Comparison of ENCODE assay signal across 3 cellular contexts in the genomic region with DNA sequence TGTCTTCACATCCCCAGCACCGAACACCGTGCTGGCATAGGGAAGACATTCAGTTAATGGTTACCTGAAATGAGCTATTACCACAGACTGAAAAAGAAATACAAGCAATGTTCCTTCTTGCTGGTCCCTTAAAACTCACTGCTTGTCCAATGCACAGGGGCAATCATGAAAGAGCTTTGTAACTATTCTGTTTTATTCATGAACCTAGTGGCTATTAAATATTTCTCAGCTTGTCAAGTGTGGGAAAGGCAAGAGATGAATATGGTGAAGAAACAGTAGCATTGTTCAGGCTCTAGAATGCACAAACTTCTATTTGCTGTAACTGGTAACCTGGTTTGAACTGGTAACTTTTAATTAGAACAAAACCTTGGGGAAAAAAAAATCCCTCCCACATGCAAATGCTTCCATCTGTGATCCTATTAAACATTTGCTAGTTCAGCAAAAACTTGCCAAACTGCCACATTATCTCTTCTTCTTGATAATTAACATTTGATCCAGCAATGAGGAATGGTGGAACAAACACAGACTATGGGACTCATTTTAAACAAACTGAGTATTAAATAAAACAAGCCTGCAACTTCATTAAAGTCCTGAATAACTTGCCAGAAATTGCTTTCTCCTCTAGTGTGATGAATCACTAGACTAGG.
TF ChIP-seq lines count a peak whose summit lies in the region.

No MANE protein-coding gene starts in this region.

TF ChIP-seq in SK-N-SH, 30 proteins besides CTCF, POLR2A, EP300 and RAD21:
- TF ChIP-seq NFIC (IDR thresholded peaks at IDR 0.05; ENCODE audit: borderline replicate concordance) (no peak), TAF1 (IDR thresholded peaks at IDR 0.05; ENCODE audit: borderline replicate concordance, low read depth, low read length) (no peak), SMC3 (IDR thresholded peaks at IDR 0.05; ENCODE audit: low read depth, low read length) (no peak), NRF1 (IDR thresholded peaks at IDR 0.05; ENCODE audit: low read depth, low read length) (no peak), FOSL2 (IDR thresholded peaks at IDR 0.05; ENCODE audit: borderline replicate concordance, low read depth) (no peak), CHD2 (IDR thresholded peaks at IDR 0.05; ENCODE audit: low read length, partially characterized antibody) (no peak), ZBTB33 (IDR thresholded peaks at IDR 0.05; ENCODE audit: borderline replicate concordance, low read depth) (no peak), RFX5 (IDR thresholded peaks at IDR 0.05; ENCODE audit: low read length) (no peak), FOXM1 (IDR thresholded peaks at IDR 0.05; ENCODE audit: low read depth) (no peak), JUND (IDR thresholded peaks at IDR 0.05) (no peak)
- TF ChIP-seq, protein P1, sequence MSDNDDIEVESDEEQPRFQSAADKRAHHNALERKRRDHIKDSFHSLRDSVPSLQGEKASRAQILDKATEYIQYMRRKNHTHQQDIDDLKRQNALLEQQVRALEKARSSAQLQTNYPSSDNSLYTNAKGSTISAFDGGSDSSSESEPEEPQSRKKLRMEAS (IDR thresholded peaks at IDR 0.05; ENCODE audit: low read depth) = no peak
TF ChIP-seq in SK-N-SH: peak in this region for 0.

TF ChIP-seq in SK-N-SH treated with all-trans-retinoic acid at 6 μM for 48 hours, 23 proteins besides CTCF, POLR2A, EP300 and RAD21:
- TF ChIP-seq OSR1 (CRISPR knock-in tag; IDR thresholded peaks at IDR 0.05) = no peak
- TF ChIP-seq, protein P2, sequence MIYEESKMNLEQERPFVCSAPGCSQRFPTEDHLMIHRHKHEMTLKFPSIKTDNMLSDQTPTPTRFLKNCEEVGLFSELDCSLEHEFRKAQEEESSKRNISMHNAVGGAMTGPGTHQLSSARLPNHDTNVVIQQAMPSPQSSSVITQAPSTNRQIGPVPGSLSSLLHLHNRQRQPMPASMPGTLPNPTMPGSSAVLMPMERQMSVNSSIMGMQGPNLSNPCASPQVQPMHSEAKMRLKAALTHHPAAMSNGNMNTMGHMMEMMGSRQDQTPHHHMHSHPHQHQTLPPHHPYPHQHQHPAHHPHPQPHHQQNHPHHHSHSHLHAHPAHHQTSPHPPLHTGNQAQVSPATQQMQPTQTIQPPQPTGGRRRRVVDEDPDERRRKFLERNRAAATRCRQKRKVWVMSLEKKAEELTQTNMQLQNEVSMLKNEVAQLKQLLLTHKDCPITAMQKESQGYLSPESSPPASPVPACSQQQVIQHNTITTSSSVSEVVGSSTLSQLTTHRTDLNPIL (CRISPR knock-in tag; IDR thresholded peaks at IDR 0.05; ENCODE audit: low read depth) = no peak
- no peak for TF ChIP-seq TSHZ2 (CRISPR knock-in tag; IDR thresholded peaks at IDR 0.05)
- no peak for TF ChIP-seq BACH2 (CRISPR knock-in tag; IDR thresholded peaks at IDR 0.05; ENCODE audit: borderline replicate concordance)
- no peak for TF ChIP-seq CSDC2 (CRISPR knock-in tag; IDR thresholded peaks at IDR 0.05)
- no peak for TF ChIP-seq GLIS3 (CRISPR knock-in tag; IDR thresholded peaks at IDR 0.05)
- TF ChIP-seq SNAI2 (CRISPR knock-in tag; IDR thresholded peaks at IDR 0.05) = no peak
- TF ChIP-seq ARNTL (CRISPR knock-in tag; IDR thresholded peaks at IDR 0.05; ENCODE audit: borderline replicate concordance, low read depth) = no peak
- TF ChIP-seq ZC3H10 (CRISPR knock-in tag; IDR thresholded peaks at IDR 0.05) = no peak
- no peak for TF ChIP-seq ZNF8 (CRISPR knock-in tag; IDR thresholded peaks at IDR 0.05)
- TF ChIP-seq, protein P3, sequence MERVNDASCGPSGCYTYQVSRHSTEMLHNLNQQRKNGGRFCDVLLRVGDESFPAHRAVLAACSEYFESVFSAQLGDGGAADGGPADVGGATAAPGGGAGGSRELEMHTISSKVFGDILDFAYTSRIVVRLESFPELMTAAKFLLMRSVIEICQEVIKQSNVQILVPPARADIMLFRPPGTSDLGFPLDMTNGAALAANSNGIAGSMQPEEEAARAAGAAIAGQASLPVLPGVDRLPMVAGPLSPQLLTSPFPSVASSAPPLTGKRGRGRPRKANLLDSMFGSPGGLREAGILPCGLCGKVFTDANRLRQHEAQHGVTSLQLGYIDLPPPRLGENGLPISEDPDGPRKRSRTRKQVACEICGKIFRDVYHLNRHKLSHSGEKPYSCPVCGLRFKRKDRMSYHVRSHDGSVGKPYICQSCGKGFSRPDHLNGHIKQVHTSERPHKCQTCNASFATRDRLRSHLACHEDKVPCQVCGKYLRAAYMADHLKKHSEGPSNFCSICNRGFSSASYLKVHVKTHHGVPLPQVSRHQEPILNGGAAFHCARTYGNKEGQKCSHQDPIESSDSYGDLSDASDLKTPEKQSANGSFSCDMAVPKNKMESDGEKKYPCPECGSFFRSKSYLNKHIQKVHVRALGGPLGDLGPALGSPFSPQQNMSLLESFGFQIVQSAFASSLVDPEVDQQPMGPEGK (CRISPR knock-in tag; IDR thresholded peaks at IDR 0.05; ENCODE audit: borderline replicate concordance) = no peak
- TF ChIP-seq TCF4 (CRISPR knock-in tag; IDR thresholded peaks at IDR 0.05; ENCODE audit: borderline replicate concordance) = no peak
- TF ChIP-seq, protein P4, sequence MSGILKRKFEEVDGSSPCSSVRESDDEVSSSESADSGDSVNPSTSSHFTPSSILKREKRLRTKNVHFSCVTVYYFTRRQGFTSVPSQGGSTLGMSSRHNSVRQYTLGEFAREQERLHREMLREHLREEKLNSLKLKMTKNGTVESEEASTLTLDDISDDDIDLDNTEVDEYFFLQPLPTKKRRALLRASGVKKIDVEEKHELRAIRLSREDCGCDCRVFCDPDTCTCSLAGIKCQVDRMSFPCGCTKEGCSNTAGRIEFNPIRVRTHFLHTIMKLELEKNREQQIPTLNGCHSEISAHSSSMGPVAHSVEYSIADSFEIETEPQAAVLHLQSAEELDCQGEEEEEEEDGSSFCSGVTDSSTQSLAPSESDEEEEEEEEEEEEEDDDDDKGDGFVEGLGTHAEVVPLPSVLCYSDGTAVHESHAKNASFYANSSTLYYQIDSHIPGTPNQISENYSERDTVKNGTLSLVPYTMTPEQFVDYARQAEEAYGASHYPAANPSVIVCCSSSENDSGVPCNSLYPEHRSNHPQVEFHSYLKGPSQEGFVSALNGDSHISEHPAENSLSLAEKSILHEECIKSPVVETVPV (CRISPR knock-in tag; IDR thresholded peaks at IDR 0.05) = no peak
- no peak for TF ChIP-seq ZNF565 (CRISPR knock-in tag; conservative IDR thresholded peaks at IDR 0.05; ENCODE audit: low read depth)

TF ChIP-seq in K562, 482 proteins besides CTCF, POLR2A, EP300 and RAD21:
- no peak for TF ChIP-seq FOSL1 (tag; conservative IDR thresholded peaks at IDR 0.05)
- peak; percentile 16; the same call in 1 of the 2 replicates for TF ChIP-seq MAFF (IDR thresholded peaks at IDR 0.05; ENCODE audit: low read length)
- no peak for TF ChIP-seq PBX2 (CRISPR knock-in tag; IDR thresholded peaks at IDR 0.05; ENCODE audit: low read depth)
- no peak for TF ChIP-seq PBX2 (tag; conservative IDR thresholded peaks at IDR 0.05; ENCODE audit: low read depth)
- no peak for TF ChIP-seq RBM39 (optimal IDR thresholded peaks at IDR 0.05; ENCODE audit: low read depth, low read length)
